Comparison of ENCODE assay signal across 8 cellular contexts in the genomic region with DNA sequence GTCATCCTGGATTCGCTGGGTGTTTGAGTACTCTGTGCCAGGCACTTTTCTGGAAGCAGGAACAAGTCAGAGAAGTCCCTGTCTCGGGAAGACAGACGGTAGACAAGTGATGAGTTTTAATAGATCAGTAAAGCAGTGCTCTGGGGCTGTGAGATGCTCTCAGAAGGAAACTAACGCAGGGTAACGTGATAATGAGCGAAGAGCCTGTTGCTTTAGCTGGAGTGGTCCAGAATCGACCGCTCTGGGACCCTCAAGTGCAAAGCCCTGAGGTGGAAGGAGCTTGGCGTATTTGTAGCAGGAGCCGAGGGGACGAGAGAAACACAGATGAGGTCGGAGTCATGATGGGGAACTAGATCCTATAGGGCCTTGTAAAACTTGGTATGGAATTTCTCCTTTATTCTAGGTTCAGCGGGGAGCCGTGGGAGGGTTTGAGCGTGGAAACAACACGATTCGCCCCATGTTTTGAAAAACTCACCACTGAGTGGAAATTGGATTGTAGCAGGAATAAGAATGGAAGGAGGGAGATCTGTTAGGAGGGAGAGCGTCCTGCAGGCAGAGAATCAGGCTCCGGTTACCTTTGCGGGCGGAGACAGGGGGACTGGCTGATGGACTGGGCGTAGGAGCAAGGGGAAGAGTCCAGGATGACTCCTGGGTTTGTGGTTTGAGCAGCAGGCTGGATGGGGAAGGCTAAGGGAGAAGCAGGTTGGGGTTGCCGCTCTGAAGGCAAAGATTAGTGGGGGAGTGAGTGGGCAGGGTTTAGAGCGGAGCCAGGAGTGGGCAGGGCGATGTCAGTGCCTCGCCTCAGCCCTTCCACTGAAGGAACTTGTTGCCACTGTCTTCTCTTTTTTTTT. TPM values are rescaled to one million over a fixed set of nuclear protein-coding genes. Genes with fewer than 3 reads are reported as not detected.
DNase-seq lines count a peak whose midpoint lies in the region; ATAC-seq, FAIRE-seq and TF ChIP-seq lines count a peak whose summit lies in the region.

No MANE protein-coding gene starts in this region.

- H3K4me1 ChIP-seq in kidney (ENCODE audit: control insufficient read depth in 1 of 2, insufficient read depth in 1 of 2, low read depth in 1 of 2, low read length in 2 of 2): peaks cover 0 to 10% of the 10 kb centered on the region in 2 donors

- ATAC-seq in HG02642 (IDR thresholded peaks at IDR 0.05; ENCODE audit: poor library complexity, unreplicated experiment): no peak
- no peak for ATAC-seq in HG03196 (IDR thresholded peaks at IDR 0.05; ENCODE audit: unreplicated experiment)

- DNase-seq in COLO668 (lab: John Stamatoyannopoulos, UW; ENCODE audit: unreplicated experiment) (peak; percentile 10), HT1080 (ENCODE audit: low read depth) (peak; percentile 39), kidney (no peak), substantia nigra (lab: John Stamatoyannopoulos, UW) (peak in 2 of 49 donors; percentile 22 to 27), globus pallidus (ENCODE audit: low spot score) (no peak)

- H3K27ac ChIP-seq in kidney (ENCODE audit: low read depth in 2 of 2, low read length in 2 of 2): peak overlapping the region; percentile 83 to 85
- peak overlapping the region; percentile 86 for H3K27ac ChIP-seq in substantia nigra (ENCODE audit: low read depth, low read length, poor library complexity, severe bottlenecking)

- TF ChIP-seq CTCF in kidney (IDR thresholded peaks at IDR 0.05; ENCODE audit: borderline replicate concordance, extremely low read depth, insufficient read depth): no peak

- intact Hi-C loops in kidney (cut with DNase I): no loop called here

- no peak for FAIRE-seq in kidney (lab: Jason Lieb, UNC)

- peaks cover 8% of the 10 kb centered on the region for H3K36me3 Mint-ChIP-seq in activated naive CD8-positive, alpha-beta T cell

- H3K27ac Mint-ChIP-seq in activated naive CD8-positive, alpha-beta T cell: peak overlapping the region; percentile 98

- H3K4me3 ChIP-seq in kidney (ENCODE audit: low read length in 2 of 2): peak overlapping the region; percentile 77 to 86

- peaks cover 8 to 10% of the 10 kb centered on the region in 2 donors for H3K36me3 ChIP-seq in kidney (ENCODE audit: control insufficient read depth in 1 of 2, insufficient read depth in 2 of 2, low read length in 2 of 2)

- H3K27me3 Mint-ChIP-seq in activated naive CD8-positive, alpha-beta T cell: no peaks in the 10 kb centered on the region

- peaks cover 29% of the 10 kb centered on the region for H3K4me1 Mint-ChIP-seq in activated naive CD8-positive, alpha-beta T cell (ENCODE audit: low read depth)

- H3K4me3 Mint-ChIP-seq in activated naive CD8-positive, alpha-beta T cell: peak overlapping the region; percentile 99

- H3K9ac ChIP-seq in kidney (ENCODE audit: low read length in 2 of 2): peak overlapping the region; percentile 54 to 59

- no peaks in the 10 kb centered on the region for H3K9me3 Mint-ChIP-seq in activated naive CD8-positive, alpha-beta T cell (ENCODE audit: low read depth)

- no peaks in the 10 kb centered on the region for H3K9me3 ChIP-seq in kidney (ENCODE audit: control insufficient read depth in 1 of 2, low read length in 2 of 2)

RNA-seq across cellular contexts. Expression of a gene that starts 0.8 kb away (rescaled TPM):
- 173 and 185 TPM in 2 replicates for total RNA-seq in HT1080 (2014; rRNA removed; shearing (Covaris generic))
- polyA plus RNA-seq in HT1080 (2015; cell fraction: cytosol; rRNA removed): 40.3 and 49.8 TPM in 2 replicates
- 118 and 132 TPM in 2 replicates for polyA plus RNA-seq in HT1080 (2015; cell fraction: nucleus; rRNA removed)
- total RNA-seq in kidney: 22.1 TPM
- 17.8 TPM for polyA plus RNA-seq in kidney (ENCODE audit: insufficient read depth, low read depth, low replicate concordance)

RNA-seq across cellular contexts. Expression of a gene that starts 8.7 kb away (rescaled TPM):
- total RNA-seq in HT1080 (2014; rRNA removed; shearing (Covaris generic)): 96.1 and 98.3 TPM in 2 replicates
- polyA plus RNA-seq in HT1080 (2015; cell fraction: cytosol; rRNA removed): 80.4 and 93.4 TPM in 2 replicates
- polyA plus RNA-seq in HT1080 (2015; cell fraction: nucleus; rRNA removed): 83.7 and 89.2 TPM in 2 replicates
- total RNA-seq in kidney: 80.4 TPM
- 59.7 TPM for polyA plus RNA-seq in kidney (ENCODE audit: insufficient read depth, low read depth, low replicate concordance)

RNA-seq across cellular contexts. Expression of a gene that starts 19.5 kb away (rescaled TPM):
- not detected in 2 replicates for total RNA-seq in HT1080 (2014; rRNA removed; shearing (Covaris generic))
- polyA plus RNA-seq in HT1080 (2015; cell fraction: cytosol; rRNA removed): 0.03 TPM in 1 of 2 replicates, not detected in the other
- 1.2 and 1.6 TPM in 2 replicates for polyA plus RNA-seq in HT1080 (2015; cell fraction: nucleus; rRNA removed)
- total RNA-seq in kidney: 217 TPM
- polyA plus RNA-seq in kidney (ENCODE audit: insufficient read depth, low read depth, low replicate concordance): 268 TPM

RNA-seq across cellular contexts. Expression of a gene that starts 33.8 kb away (rescaled TPM):
- 0.43 TPM in 1 of 2 replicates, not detected in the other for total RNA-seq in HT1080 (2014; rRNA removed; shearing (Covaris generic))
- polyA plus RNA-seq in HT1080 (2015; cell fraction: cytosol; rRNA removed): not detected in 2 replicates
- polyA plus RNA-seq in HT1080 (2015; cell fraction: nucleus; rRNA removed): 0.12 and 0.23 TPM in 2 replicates
- 1.1 TPM for total RNA-seq in kidney
- not detected for polyA plus RNA-seq in kidney (ENCODE audit: insufficient read depth, low read depth, low replicate concordance)

RNA-seq across cellular contexts. Expression of a gene that starts 47.8 kb away (rescaled TPM):
- 0.07 TPM in 1 of 2 replicates, not detected in the other for total RNA-seq in HT1080 (2014; rRNA removed; shearing (Covaris generic))
- polyA plus RNA-seq in HT1080 (2015; cell fraction: cytosol; rRNA removed): not detected in 2 replicates
- not detected in 2 replicates for polyA plus RNA-seq in HT1080 (2015; cell fraction: nucleus; rRNA removed)
- total RNA-seq in kidney: 0.98 TPM
- not detected for polyA plus RNA-seq in kidney (ENCODE audit: insufficient read depth, low read depth, low replicate concordance)

Comparison
In these comparisons a context has a peak if more than half of its experiments do, and no peak if none do; other contexts are left out.
1. DNase-seq: peak in COLO668 (single experiment) and HT1080 (single experiment); none in kidney (single experiment) and globus pallidus (single experiment).
2. RNA of a gene that starts 19.5 kb away (total RNA-seq): 217 TPM in kidney (single experiment); not detected in HT1080; every median in the first group is over 100 times any median in the second.